ENCODE assay signal across 1 cellular context in the genomic region with DNA sequence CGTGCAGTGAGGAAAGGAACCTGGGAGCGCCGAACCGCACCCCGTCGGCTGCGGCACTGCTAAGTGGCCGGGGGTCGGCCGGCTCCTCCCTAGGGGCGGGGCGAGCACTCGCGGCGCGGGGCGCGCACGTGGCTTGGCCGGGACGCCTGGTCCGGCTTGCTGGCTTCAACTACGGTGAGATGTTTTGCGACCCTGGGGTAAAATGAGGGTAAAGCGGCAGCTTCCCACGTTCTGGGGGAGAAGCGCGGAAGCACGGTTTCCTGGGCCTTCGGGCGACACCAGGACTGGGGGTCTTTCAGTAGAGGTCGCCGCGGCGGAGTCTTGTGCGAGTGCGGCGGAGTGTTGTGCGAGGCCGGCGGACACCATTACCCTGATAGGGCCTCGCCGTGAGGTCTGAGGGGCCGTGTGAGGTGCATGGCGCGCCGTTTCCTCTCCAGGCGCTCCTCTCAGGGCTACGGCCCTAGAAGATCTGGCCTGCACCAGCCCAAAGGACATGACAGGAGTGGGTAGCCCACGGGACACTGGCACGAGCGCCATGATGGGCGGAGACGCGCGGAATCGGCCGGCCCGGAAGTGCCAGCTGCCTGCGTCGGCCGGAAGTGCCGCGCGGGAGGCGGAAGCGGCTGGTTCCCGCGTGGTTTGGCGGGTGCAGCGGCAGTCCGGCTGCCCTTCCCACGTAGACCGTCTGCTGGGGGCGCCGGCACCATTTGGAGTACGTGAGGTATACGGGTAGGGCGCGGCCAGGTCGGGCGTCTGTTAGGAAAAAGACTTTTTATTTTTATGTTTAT.
A peak's percentile ranks its signal among the peaks of the same experiment; 100 is the strongest.
TF ChIP-seq lines count a peak whose summit lies in the region.

A gene with protein sequence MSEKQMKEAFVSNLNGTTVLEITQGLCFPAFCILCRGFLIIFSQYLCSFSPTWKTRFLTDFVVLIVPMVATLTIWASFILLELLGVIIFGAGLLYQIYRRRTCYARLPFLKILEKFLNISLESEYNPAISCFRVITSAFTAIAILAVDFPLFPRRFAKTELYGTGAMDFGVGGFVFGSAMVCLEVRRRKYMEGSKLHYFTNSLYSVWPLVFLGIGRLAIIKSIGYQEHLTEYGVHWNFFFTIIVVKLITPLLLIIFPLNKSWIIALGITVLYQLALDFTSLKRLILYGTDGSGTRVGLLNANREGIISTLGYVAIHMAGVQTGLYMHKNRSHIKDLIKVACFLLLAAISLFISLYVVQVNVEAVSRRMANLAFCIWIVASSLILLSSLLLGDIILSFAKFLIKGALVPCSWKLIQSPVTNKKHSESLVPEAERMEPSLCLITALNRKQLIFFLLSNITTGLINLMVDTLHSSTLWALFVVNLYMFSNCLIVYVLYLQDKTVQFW (plus strand): TSS at position 107 of the 788 bp plus-strand sequence. CDS start 2,115 bp downstream, outside the sequence.

TF ChIP-seq in HepG2, 621 proteins besides CTCF, POLR2A, EP300 and RAD21 (continued from another document and continues in another):
- no peak for TF ChIP-seq ZNF276 (CRISPR knock-in tag; IDR thresholded peaks at IDR 0.05; ENCODE audit: low read depth)
- peak; percentile 61; the same call in 1 of the 2 replicates for TF ChIP-seq AHDC1 (CRISPR knock-in tag; IDR thresholded peaks at IDR 0.05; ENCODE audit: borderline replicate concordance)
- TF ChIP-seq ZNF678 (CRISPR knock-in tag; IDR thresholded peaks at IDR 0.05): no peak; the same call in 1 of the 2 replicates
- no peak for TF ChIP-seq PHF5A (CRISPR knock-in tag; IDR thresholded peaks at IDR 0.05; ENCODE audit: low read depth, unreplicated experiment)
- no peak for TF ChIP-seq PRPF4 (IDR thresholded peaks at IDR 0.05; ENCODE audit: low read depth, low read length, poor library complexity, severe bottlenecking)
- TF ChIP-seq ZNF549 (CRISPR knock-in tag; IDR thresholded peaks at IDR 0.05): no peak; the same call in 1 of the 2 replicates
- no peak for TF ChIP-seq ZNF260 (CRISPR knock-in tag; IDR thresholded peaks at IDR 0.05; ENCODE audit: borderline replicate concordance, low read depth)
- peak; percentile 98 for TF ChIP-seq ARID4A (CRISPR knock-in tag; IDR thresholded peaks at IDR 0.05; ENCODE audit: borderline replicate concordance)
- peak; percentile 72; the same call in 1 of the 2 replicates for TF ChIP-seq ZNF616 (CRISPR knock-in tag; IDR thresholded peaks at IDR 0.05; ENCODE audit: low read depth)
- TF ChIP-seq PLRG1 (conservative IDR thresholded peaks at IDR 0.05): no peak
- no peak; the same call in 1 of the 2 replicates for TF ChIP-seq ETV6 (CRISPR knock-in tag; conservative IDR thresholded peaks at IDR 0.05)
- TF ChIP-seq ZBTB20 (CRISPR knock-in tag; IDR thresholded peaks at IDR 0.05; ENCODE audit: borderline replicate concordance, low read depth): 0 out of 2 replicates have a peak, but pooled peaks have one; percentile 17
- TF ChIP-seq, protein P1, sequence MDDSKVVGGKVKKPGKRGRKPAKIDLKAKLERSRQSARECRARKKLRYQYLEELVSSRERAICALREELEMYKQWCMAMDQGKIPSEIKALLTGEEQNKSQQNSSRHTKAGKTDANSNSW (CRISPR knock-in tag; IDR thresholded peaks at IDR 0.05; ENCODE audit: borderline replicate concordance): peak; percentile 77; the same call in 1 of the 2 replicates
- 0 out of 2 replicates have a peak, but pooled peaks have one; percentile 31 for TF ChIP-seq KLF15 (CRISPR knock-in tag; IDR thresholded peaks at IDR 0.05; ENCODE audit: borderline replicate concordance)
- TF ChIP-seq ZNF557 (CRISPR knock-in tag; IDR thresholded peaks at IDR 0.05): 0 out of 2 replicates have a peak, but pooled peaks have one; percentile 19
- TF ChIP-seq, protein P2, sequence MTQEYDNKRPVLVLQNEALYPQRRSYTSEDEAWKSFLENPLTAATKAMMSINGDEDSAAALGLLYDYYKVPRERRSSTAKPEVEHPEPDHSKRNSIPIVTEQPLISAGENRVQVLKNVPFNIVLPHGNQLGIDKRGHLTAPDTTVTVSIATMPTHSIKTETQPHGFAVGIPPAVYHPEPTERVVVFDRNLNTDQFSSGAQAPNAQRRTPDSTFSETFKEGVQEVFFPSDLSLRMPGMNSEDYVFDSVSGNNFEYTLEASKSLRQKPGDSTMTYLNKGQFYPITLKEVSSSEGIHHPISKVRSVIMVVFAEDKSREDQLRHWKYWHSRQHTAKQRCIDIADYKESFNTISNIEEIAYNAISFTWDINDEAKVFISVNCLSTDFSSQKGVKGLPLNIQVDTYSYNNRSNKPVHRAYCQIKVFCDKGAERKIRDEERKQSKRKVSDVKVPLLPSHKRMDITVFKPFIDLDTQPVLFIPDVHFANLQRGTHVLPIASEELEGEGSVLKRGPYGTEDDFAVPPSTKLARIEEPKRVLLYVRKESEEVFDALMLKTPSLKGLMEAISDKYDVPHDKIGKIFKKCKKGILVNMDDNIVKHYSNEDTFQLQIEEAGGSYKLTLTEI (CRISPR knock-in tag; conservative IDR thresholded peaks at IDR 0.05): no peak
- no peak for TF ChIP-seq ZBTB1 (CRISPR knock-in tag; IDR thresholded peaks at IDR 0.05; ENCODE audit: borderline replicate concordance)
- TF ChIP-seq THAP11 (CRISPR knock-in tag; IDR thresholded peaks at IDR 0.05): peak; percentile 91
- TF ChIP-seq ZNF446 (CRISPR knock-in tag; IDR thresholded peaks at IDR 0.05): no peak
- TF ChIP-seq STAT5B (CRISPR knock-in tag; IDR thresholded peaks at IDR 0.05): no peak
- TF ChIP-seq REXO4 (CRISPR knock-in tag; IDR thresholded peaks at IDR 0.05; ENCODE audit: borderline replicate concordance): no peak; the same call in 1 of the 2 replicates
- no peak for TF ChIP-seq SSRP1 (CRISPR knock-in tag; IDR thresholded peaks at IDR 0.05)
- TF ChIP-seq TCF7L2 (IDR thresholded peaks at IDR 0.05; ENCODE audit: low read depth, low read length): no peak
- TF ChIP-seq MXI1 (IDR thresholded peaks at IDR 0.05; ENCODE audit: borderline replicate concordance, low read depth, low read length): peak; percentile 97; the same call in 2 of the 3 replicates
- TF ChIP-seq BCLAF1 (IDR thresholded peaks at IDR 0.05): no peak
- TF ChIP-seq CENPBD1 (CRISPR knock-in tag; IDR thresholded peaks at IDR 0.05; ENCODE audit: borderline replicate concordance, low read depth): no peak
- TF ChIP-seq, protein P3, sequence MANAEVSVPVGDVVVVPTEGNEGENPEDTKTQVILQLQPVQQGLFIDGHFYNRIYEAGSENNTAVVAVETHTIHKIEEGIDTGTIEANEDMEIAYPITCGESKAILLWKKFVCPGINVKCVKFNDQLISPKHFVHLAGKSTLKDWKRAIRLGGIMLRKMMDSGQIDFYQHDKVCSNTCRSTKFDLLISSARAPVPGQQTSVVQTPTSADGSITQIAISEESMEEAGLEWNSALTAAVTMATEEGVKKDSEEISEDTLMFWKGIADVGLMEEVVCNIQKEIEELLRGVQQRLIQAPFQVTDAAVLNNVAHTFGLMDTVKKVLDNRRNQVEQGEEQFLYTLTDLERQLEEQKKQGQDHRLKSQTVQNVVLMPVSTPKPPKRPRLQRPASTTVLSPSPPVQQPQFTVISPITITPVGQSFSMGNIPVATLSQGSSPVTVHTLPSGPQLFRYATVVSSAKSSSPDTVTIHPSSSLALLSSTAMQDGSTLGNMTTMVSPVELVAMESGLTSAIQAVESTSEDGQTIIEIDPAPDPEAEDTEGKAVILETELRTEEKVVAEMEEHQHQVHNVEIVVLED (CRISPR knock-in tag; IDR thresholded peaks at IDR 0.05; ENCODE audit: borderline replicate concordance): peak; percentile 89
- no peak; the same call in 1 of the 2 replicates for TF ChIP-seq ZNF589 (CRISPR knock-in tag; conservative IDR thresholded peaks at IDR 0.05)
- peak; percentile 51; the same call in 1 of the 2 replicates for TF ChIP-seq ZNF768 (CRISPR knock-in tag; IDR thresholded peaks at IDR 0.05)
- peak; percentile 23 for TF ChIP-seq AGO1 (IDR thresholded peaks at IDR 0.05; ENCODE audit: low read depth, low read length, poor library complexity, severe bottlenecking)
